In the genomic region with DNA sequence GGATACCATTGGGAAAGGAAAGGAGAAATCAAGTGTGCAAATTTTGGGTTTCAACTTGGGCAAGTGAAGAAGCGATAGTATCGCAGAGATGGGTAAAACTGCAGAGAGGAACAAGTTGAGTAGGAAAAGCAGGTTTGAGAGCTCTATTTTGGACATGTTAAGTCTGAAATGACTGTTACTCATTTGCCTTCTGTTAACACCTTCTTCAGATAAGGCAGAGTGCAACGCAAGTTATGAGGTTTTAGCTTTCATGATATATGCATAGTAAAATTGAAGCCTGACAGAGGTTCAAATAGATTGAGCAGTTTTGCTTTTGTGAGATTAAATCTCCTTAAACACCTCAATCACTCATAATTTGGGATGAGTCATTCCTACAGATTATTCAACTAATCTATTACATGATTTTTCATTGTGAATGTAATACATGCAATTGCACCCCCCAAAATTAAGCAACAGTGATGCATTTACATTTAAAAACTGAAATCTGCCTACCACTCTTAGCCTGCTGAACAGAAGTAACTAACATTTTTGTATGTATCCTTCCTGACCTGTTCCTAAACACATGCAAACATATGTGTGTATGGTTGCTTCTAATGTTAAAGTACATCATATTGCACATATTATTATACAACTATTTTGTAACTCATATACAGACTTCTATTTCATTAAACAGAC, we compare ENCODE assay signal across 1 cellular context.
TF ChIP-seq lines count a peak whose summit lies in the region.

No MANE protein-coding gene starts in this region.

TF ChIP-seq in IMR-90, 13 proteins besides CTCF, POLR2A, EP300 and RAD21:
- no peak for TF ChIP-seq RCOR1 (IDR thresholded peaks at IDR 0.05; ENCODE audit: insufficient replicate concordance, low read length)
- no peak for TF ChIP-seq NFE2L2 (IDR thresholded peaks at IDR 0.05; ENCODE audit: low read depth, low read length)
- no peak for TF ChIP-seq CHD1 (IDR thresholded peaks at IDR 0.05; ENCODE audit: low read depth, low read length)
- TF ChIP-seq MAFK (IDR thresholded peaks at IDR 0.05; ENCODE audit: low read depth, low read length) = no peak
- TF ChIP-seq RFX5 (IDR thresholded peaks at IDR 0.05; ENCODE audit: low read depth, low read length) = no peak
- no peak for TF ChIP-seq ELK1 (IDR thresholded peaks at IDR 0.05; ENCODE audit: borderline replicate concordance, low read depth, low read length)
TF ChIP-seq in IMR-90: peak in this region for 0.
